ENCODE assay signal across 11 cellular contexts in the genomic region with DNA sequence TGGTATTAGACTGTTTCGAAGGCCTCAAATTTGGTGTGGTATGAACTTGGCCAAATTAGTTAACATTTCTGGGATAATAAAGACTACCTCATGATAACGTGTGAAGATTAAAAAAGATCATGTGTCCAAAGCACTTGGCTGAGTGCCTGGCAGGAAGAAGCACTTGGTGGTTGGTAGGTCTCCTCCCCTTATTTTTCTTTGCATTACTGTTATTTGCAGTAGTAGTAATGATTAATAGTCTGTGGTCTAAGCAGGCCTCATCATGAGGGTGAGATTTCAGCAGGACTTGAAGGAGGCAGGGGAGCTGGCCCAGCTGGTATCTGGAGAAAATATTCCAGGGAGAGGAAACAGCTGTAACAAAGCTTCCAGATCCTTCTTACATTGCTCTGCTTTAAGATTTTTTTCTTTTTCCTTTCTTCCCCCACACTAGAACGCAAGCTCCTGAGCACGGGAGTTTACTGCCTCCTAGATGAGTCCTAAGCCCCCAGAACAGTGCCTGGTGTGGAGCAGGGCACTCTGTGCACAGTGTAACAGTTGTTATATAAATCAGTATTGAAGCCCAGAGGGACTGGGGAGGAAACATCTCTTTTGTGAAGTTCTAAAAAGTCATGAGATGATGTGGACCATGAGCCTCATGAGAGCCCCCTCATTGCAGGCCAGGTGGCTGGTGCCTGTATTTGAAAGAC. TPM values are rescaled to one million over a fixed set of nuclear protein-coding genes. Genes with fewer than 3 reads are reported as not detected.
DNase-seq lines count a peak whose midpoint lies in the region; ATAC-seq and TF ChIP-seq lines count a peak whose summit lies in the region.
"Had no signal": no experiment of that assay in that cellular context is flagged by ENCODE, and none has a peak within 500 bp of the region (broad histone marks: within the 10 kb centered on the region; RNA-seq: fewer than 3 reads in every experiment).

No MANE protein-coding gene starts in this region.

- H3K27ac ChIP-seq in epithelial cell of prostate (no peak overlapping the region), sigmoid colon (no peak overlapping the region)

- TF ChIP-seq CTCF in omental fat pad (IDR thresholded peaks at IDR 0.05) (no peak), sigmoid colon (IDR thresholded peaks at IDR 0.05) (no peak)

- DNase-seq in Daoy (ENCODE audit: low read depth): peak; percentile 81
- peak; percentile 50 for DNase-seq in NCI-H2196 (lab: John Stamatoyannopoulos, UW; ENCODE audit: unreplicated experiment)
- DNase-seq in epithelial cell of prostate (ENCODE audit: low read depth, low spot score): peak; percentile 93
- DNase-seq in omental fat pad (ENCODE audit: low spot score): no peak
- DNase-seq in putamen (ENCODE audit: low spot score): no peak
- DNase-seq in sigmoid colon: no peak
- DNase-seq: cortex of kidney, left cardiac atrium, NCI-H1417 had no signal

- WGBS in sigmoid colon, 2 donors: 44% methylated on average over 4 of the region's 4 CpGs

- intact Hi-C loops in sigmoid colon (cut with DNase I): no loop called here

- no peak for TF ChIP-seq EP300 in sigmoid colon (IDR thresholded peaks at IDR 0.05)

- ATAC-seq in omental fat pad (ENCODE audit: low FRiP score) (peak; percentile 39), HG02884 (IDR thresholded peaks at IDR 0.05; ENCODE audit: unreplicated experiment) (no peak), GM21825 (IDR thresholded peaks at IDR 0.05; ENCODE audit: unreplicated experiment) (no peak)

- no peak for TF ChIP-seq POLR2A in sigmoid colon (IDR thresholded peaks at IDR 0.05)

- no peak overlapping the region for H3K4me3 ChIP-seq in sigmoid colon

- H3K9me3 ChIP-seq in sigmoid colon: no peaks in the 10 kb centered on the region

- H3K4me1 ChIP-seq in sigmoid colon: peaks cover 0 to 20% (median 16%) of the 10 kb centered on the region in 4 donors

- H3K36me3 ChIP-seq in sigmoid colon: peaks cover 0 to 5% (median 0%) of the 10 kb centered on the region in 4 donors

- no peaks in the 10 kb centered on the region for H3K27me3 ChIP-seq in sigmoid colon

RNA-seq across cellular contexts. Expression of a gene that starts 31.0 kb away (rescaled TPM):
- total RNA-seq in Daoy (2014; rRNA removed; shearing (Covaris generic)): 307 and 426 TPM in 2 replicates
- 100 to 1,000 TPM in 2 of 4 donors, 10 to 100 TPM in 2; 93.9 to 124 (median 104) TPM for total RNA-seq in omental fat pad
- 100 to 1,000 TPM; 121 to 162 (median 136) TPM for total RNA-seq in sigmoid colon
- polyA plus RNA-seq in sigmoid colon: 100 to 1,000 TPM in 1 of 3 donors, 10 to 100 TPM in 2; 48.3 to 110 (median 91.3) TPM

Comparison
In these comparisons a context has a peak if more than half of its experiments do, and no peak if none do; other contexts are left out.
1. DNase-seq: peak in Daoy (single experiment), NCI-H2196 (single experiment) and epithelial cell of prostate (single experiment); none in omental fat pad (single experiment), putamen (single experiment) and sigmoid colon (single experiment).